ENCODE assay signal across 35 cellular contexts in genomic region chr5:132110195-132110594, GRCh38. TPM values are rescaled to one million over a fixed set of nuclear protein-coding genes. Genes with fewer than 3 reads are reported as not detected.
DNase-seq lines count a peak whose midpoint lies in the region; ATAC-seq and TF ChIP-seq lines count a peak whose summit lies in the region.
"Had no signal": no experiment of that assay in that cellular context is flagged by ENCODE, and none has a peak within 500 bp of the region (broad histone marks: within the 10 kb centered on the region; RNA-seq: fewer than 3 reads in every experiment).

No MANE protein-coding gene starts in this region.

- 76% methylated on average over 3 of the region's 3 CpGs for WGBS in suprapubic skin

- peaks cover 5% of the 10 kb centered on the region for H3K36me3 Mint-ChIP-seq in activated CD4-positive, alpha-beta T cell treated with anti-CD3 and anti-CD28 coated beads for 36 hours (ENCODE audit: low read depth)
- H3K36me3 Mint-ChIP-seq in CD8-positive, alpha-beta T cell = no peaks in the 10 kb centered on the region
- H3K36me3 Mint-ChIP-seq in activated CD4-positive, alpha-beta memory T cell treated with anti-CD3 and anti-CD28 coated beads, Interleukin-2, amount 10 ng/mL, durations not matched to agents 7 days and 5 days (ENCODE audit: low read depth) = peaks cover 41% of the 10 kb centered on the region
- peaks cover 6% of the 10 kb centered on the region for H3K36me3 Mint-ChIP-seq in effector memory CD8-positive, alpha-beta T cell (ENCODE audit: insufficient read depth)

- no peak overlapping the region for H3K4me3 ChIP-seq in CD8-positive, alpha-beta T cell (ENCODE audit: low read depth, low read length)
- no peak overlapping the region for H3K4me3 ChIP-seq in suprapubic skin

- no peaks in the 10 kb centered on the region for H3K27me3 Mint-ChIP-seq in activated CD4-positive, alpha-beta T cell treated with anti-CD3 and anti-CD28 coated beads for 36 hours
- no peaks in the 10 kb centered on the region for H3K27me3 Mint-ChIP-seq in CD8-positive, alpha-beta T cell (ENCODE audit: low read depth)
- H3K27me3 Mint-ChIP-seq in activated CD4-positive, alpha-beta memory T cell treated with anti-CD3 and anti-CD28 coated beads, Interleukin-2, amount 10 ng/mL, durations not matched to agents 7 days and 5 days = no peaks in the 10 kb centered on the region
- H3K27me3 Mint-ChIP-seq in effector memory CD8-positive, alpha-beta T cell = no peaks in the 10 kb centered on the region

- H3K4me1 ChIP-seq in CD8-positive, alpha-beta T cell (ENCODE audit: insufficient read depth, low read length) = peaks cover 8% of the 10 kb centered on the region
- H3K4me1 ChIP-seq in suprapubic skin = no peaks in the 10 kb centered on the region

- POLR2A ChIA-PET in activated CD4-positive, alpha-beta T cell treated with anti-CD3 and anti-CD28 coated beads for 36 hours (lab: Charles Lee) = no interaction called here
- POLR2A ChIA-PET in CD8-positive, alpha-beta T cell (lab: Charles Lee) = interaction anchor here (0.6 kb wide), 2 partner anchors 82 to 504 kb away, joined by 3 read pairs; no protein-coding TSS in a partner anchor
- POLR2A ChIA-PET in activated CD4-positive, alpha-beta memory T cell treated with anti-CD3 and anti-CD28 coated beads, Interleukin-2, amount 10 ng/mL, durations not matched to agents 7 days and 5 days (lab: Charles Lee) = interaction anchor here (1.2 to 2.8 kb wide), 2 partner anchors 8 to 11 kb away, joined by 5 to 10 read pairs; no protein-coding TSS in a partner anchor

- TF ChIP-seq EP300 in suprapubic skin (IDR thresholded peaks at IDR 0.05) = no peak

- H3K36me3 ChIP-seq in CD8-positive, alpha-beta T cell (ENCODE audit: insufficient read depth, low read length) = no peaks in the 10 kb centered on the region
- no peaks in the 10 kb centered on the region for H3K36me3 ChIP-seq in suprapubic skin

- H3K4me1 Mint-ChIP-seq in activated CD4-positive, alpha-beta T cell treated with anti-CD3 and anti-CD28 coated beads for 36 hours = peaks cover 57% of the 10 kb centered on the region
- peaks cover 43% of the 10 kb centered on the region for H3K4me1 Mint-ChIP-seq in CD8-positive, alpha-beta T cell (ENCODE audit: low read depth)
- peaks cover 82% of the 10 kb centered on the region for H3K4me1 Mint-ChIP-seq in activated CD4-positive, alpha-beta memory T cell treated with anti-CD3 and anti-CD28 coated beads, Interleukin-2, amount 10 ng/mL, durations not matched to agents 7 days and 5 days
- peaks cover 43 to 47% of the 10 kb centered on the region in 2 donors for H3K4me1 Mint-ChIP-seq in effector memory CD8-positive, alpha-beta T cell (ENCODE audit: low read depth in 2 of 2)
- H3K4me1 Mint-ChIP-seq: nephron progenitor cell had no signal

- H3K27me3 ChIP-seq in CD8-positive, alpha-beta T cell (ENCODE audit: insufficient read depth, low read length) = no peaks in the 10 kb centered on the region
- H3K27me3 ChIP-seq in suprapubic skin = no peaks in the 10 kb centered on the region

- H3K4me3 Mint-ChIP-seq in activated CD4-positive, alpha-beta T cell treated with anti-CD3 and anti-CD28 coated beads for 36 hours = peak overlapping the region; percentile 47
- H3K4me3 Mint-ChIP-seq in CD8-positive, alpha-beta T cell = no peak overlapping the region
- peak overlapping the region; percentile 22 for H3K4me3 Mint-ChIP-seq in activated CD4-positive, alpha-beta memory T cell treated with anti-CD3 and anti-CD28 coated beads, Interleukin-2, amount 10 ng/mL, durations not matched to agents 7 days and 5 days
- peak overlapping the region; percentile 7 to 11 for H3K4me3 Mint-ChIP-seq in effector memory CD8-positive, alpha-beta T cell
- H3K4me3 Mint-ChIP-seq: nephron progenitor cell had no signal

- H3K9me3 ChIP-seq in CD8-positive, alpha-beta T cell (ENCODE audit: low read length) = no peaks in the 10 kb centered on the region
- H3K9me3 ChIP-seq in suprapubic skin = no peaks in the 10 kb centered on the region

- DNase-seq in activated CD4-positive, alpha-beta T cell treated with anti-CD3 and anti-CD28 coated beads for 36 hours = no peak
- DNase-seq in activated CD4-positive, alpha-beta T cell treated with anti-CD3 and anti-CD28 coated beads for 4 hours = no peak
- no peak for DNase-seq in CD8-positive, alpha-beta T cell
- no peak for DNase-seq in activated CD4-positive, alpha-beta memory T cell treated with anti-CD3 and anti-CD28 coated beads, Interleukin-2, amount 10 ng/mL, durations not matched to agents 7 days and 5 days
- DNase-seq in effector memory CD8-positive, alpha-beta T cell = no peak
- DNase-seq in suprapubic skin (ENCODE audit: low spot score in 2 of 2) = no peak
- DNase-seq in stimulated activated CD4-positive, alpha-beta T cell treated with anti-CD3 and anti-CD28 coated beads, Interleukin-15, amount 100 ng/mL, for 24 hours = no peak
- DNase-seq: activated CD4-positive, CD25-positive, alpha-beta regulatory T cell treated with anti-CD3 and anti-CD28 coated beads, Interleukin-2, amount 50 U/mL, for 72 hours; activated effector memory CD4-positive, alpha-beta T cell treated with Interleukin-2 at 50 U/mL for 16 hours; caudate nucleus; cortex of kidney; effector memory CD4-positive, alpha-beta T cell; hypothalamus; Karpas-422; left colon; NCI-H1417; NCI-H2029 treated with DMSO at 0.1 percent for 48 hours; NCI-H524; nephron progenitor cell; OCI-M1; stimulated activated CD4-positive, alpha-beta T cell treated with anti-CD3 and anti-CD28 coated beads, Interleukin-4, amount 100 ng/mL, for 4 hours had no signal

- ATAC-seq in activated CD4-positive, alpha-beta T cell treated with anti-CD3 and anti-CD28 coated beads for 36 hours = no peak
- ATAC-seq in CD8-positive, alpha-beta T cell = no peak
- ATAC-seq in effector memory CD8-positive, alpha-beta T cell (replicated peaks) = peak; percentile 33
- no peak for ATAC-seq in GM21381 (IDR thresholded peaks at IDR 0.05; ENCODE audit: unreplicated experiment)
- ATAC-seq: left colon had no signal

- peak overlapping the region; percentile 65 for H3K27ac Mint-ChIP-seq in activated CD4-positive, alpha-beta T cell treated with anti-CD3 and anti-CD28 coated beads for 36 hours
- H3K27ac Mint-ChIP-seq in CD8-positive, alpha-beta T cell = peak overlapping the region; percentile 19
- H3K27ac Mint-ChIP-seq in activated CD4-positive, alpha-beta memory T cell treated with anti-CD3 and anti-CD28 coated beads, Interleukin-2, amount 10 ng/mL, durations not matched to agents 7 days and 5 days = peak overlapping the region; percentile 78
- peak overlapping the region; percentile 36 to 87 for H3K27ac Mint-ChIP-seq in effector memory CD8-positive, alpha-beta T cell
- H3K27ac Mint-ChIP-seq: nephron progenitor cell had no signal

- no peak for TF ChIP-seq CTCF in CD8-positive, alpha-beta T cell (IDR thresholded peaks at IDR 0.05)
- no peak for TF ChIP-seq CTCF in suprapubic skin (IDR thresholded peaks at IDR 0.05)

- peaks cover 5% of the 10 kb centered on the region for H3K9me3 Mint-ChIP-seq in activated CD4-positive, alpha-beta T cell treated with anti-CD3 and anti-CD28 coated beads for 36 hours (ENCODE audit: low read depth)
- H3K9me3 Mint-ChIP-seq in CD8-positive, alpha-beta T cell = no peaks in the 10 kb centered on the region
- peaks cover 19% of the 10 kb centered on the region for H3K9me3 Mint-ChIP-seq in activated CD4-positive, alpha-beta memory T cell treated with anti-CD3 and anti-CD28 coated beads, Interleukin-2, amount 10 ng/mL, durations not matched to agents 7 days and 5 days
- no peaks in the 10 kb centered on the region for H3K9me3 Mint-ChIP-seq in effector memory CD8-positive, alpha-beta T cell
- H3K9me3 Mint-ChIP-seq: nephron progenitor cell had no signal

- intact Hi-C loops in activated CD4-positive, alpha-beta T cell treated with anti-CD3 and anti-CD28 coated beads for 36 hours (cut with DNase I, micrococcal nuclease) = no loop called here
- intact Hi-C loops in CD8-positive, alpha-beta T cell (cut with DNase I, micrococcal nuclease) = no loop called here

- no peak overlapping the region for H3K27ac ChIP-seq in CD8-positive, alpha-beta T cell (ENCODE audit: low read depth, low read length)
- H3K27ac ChIP-seq in suprapubic skin = no peak overlapping the region
- H3K27ac ChIP-seq: C4-2B, HL-60, RWPE1 had no signal

- no peak for TF ChIP-seq POLR2A in suprapubic skin (IDR thresholded peaks at IDR 0.05)

- CTCF ChIA-PET in activated CD4-positive, alpha-beta T cell treated with anti-CD3 and anti-CD28 coated beads for 36 hours (lab: Charles Lee) = interaction anchor here (0.9 kb wide), 1 partner anchor 520 kb away, joined by 4 read pairs; no protein-coding TSS in a partner anchor
- CTCF ChIA-PET in CD8-positive, alpha-beta T cell (lab: Charles Lee) = interaction anchor here (0.6 kb wide), 1 partner anchor 84 kb away, joined by 3 read pairs; no protein-coding TSS in a partner anchor
- CTCF ChIA-PET in activated CD4-positive, alpha-beta memory T cell treated with anti-CD3 and anti-CD28 coated beads, Interleukin-2, amount 10 ng/mL, durations not matched to agents 7 days and 5 days (lab: Charles Lee) = interaction anchor here (1.0 to 1.8 kb wide), 4 partner anchors 33 to 70 kb away, joined by 3 to 7 read pairs (median 3); no protein-coding TSS in a partner anchor

RNA-seq across cellular contexts. Expression of gene CSF2, which starts 36.6 kb away (rescaled TPM):
- 10 to 100 TPM; 52.6 to 59.5 TPM for total RNA-seq in activated CD4-positive, alpha-beta T cell treated with anti-CD3 and anti-CD28 coated beads for 36 hours
- total RNA-seq in CD8-positive, alpha-beta T cell = under 1 TPM in 1 of 2 experiments, not detected in 1; 0.41 TPM
- total RNA-seq in activated CD4-positive, alpha-beta memory T cell treated with anti-CD3 and anti-CD28 coated beads, Interleukin-2, amount 10 ng/mL, durations not matched to agents 7 days and 5 days = 10 to 100 TPM; 30.8 to 32.7 TPM
- not detected for total RNA-seq in suprapubic skin
- total RNA-seq: left colon, mucosa of gallbladder, osteoblast, pulmonary artery endothelial cell, SK-MEL-5, temporal lobe, ureter had no signal

RNA-seq across cellular contexts. Expression of gene IL3, which starts 49.7 kb away (rescaled TPM):
- 10 to 100 TPM; 10.8 to 11.6 TPM for total RNA-seq in activated CD4-positive, alpha-beta T cell treated with anti-CD3 and anti-CD28 coated beads for 36 hours
- total RNA-seq in CD8-positive, alpha-beta T cell = not detected
- 1 to 10 TPM; 1.4 to 1.6 TPM for total RNA-seq in activated CD4-positive, alpha-beta memory T cell treated with anti-CD3 and anti-CD28 coated beads, Interleukin-2, amount 10 ng/mL, durations not matched to agents 7 days and 5 days
- not detected for total RNA-seq in suprapubic skin
- total RNA-seq: A172, epithelial cell of proximal tubule, glomerular endothelial cell, left colon, lung microvascular endothelial cell, mucosa of gallbladder, osteoblast, pulmonary artery endothelial cell, SK-MEL-5, temporal lobe, ureter had no signal

Comparison
In these comparisons a context has a peak if more than half of its experiments do, and no peak if none do; other contexts are left out.
1. H3K27ac Mint-ChIP-seq: peak in every context shown above with its lines; median percentile 78 in activated CD4-positive, alpha-beta memory T cell treated with anti-CD3 and anti-CD28 coated beads, Interleukin-2, amount 10 ng/mL, durations not matched to agents 7 days and 5 days; 65 in activated CD4-positive, alpha-beta T cell treated with anti-CD3 and anti-CD28 coated beads for 36 hours; 62 in effector memory CD8-positive, alpha-beta T cell; 19 in CD8-positive, alpha-beta T cell.
2. RNA of gene CSF2, which starts 36.6 kb away (total RNA-seq): 52.6 to 59.5 TPM in activated CD4-positive, alpha-beta T cell treated with anti-CD3 and anti-CD28 coated beads for 36 hours and 30.8 to 32.7 TPM in activated CD4-positive, alpha-beta memory T cell treated with anti-CD3 and anti-CD28 coated beads, Interleukin-2, amount 10 ng/mL, durations not matched to agents 7 days and 5 days; 0.41 TPM in CD8-positive, alpha-beta T cell and not detected in suprapubic skin; every median in the first group is over 10 times any median in the second.
3. RNA of gene IL3, which starts 49.7 kb away (total RNA-seq): 10.8 to 11.6 TPM in activated CD4-positive, alpha-beta T cell treated with anti-CD3 and anti-CD28 coated beads for 36 hours; 1.4 to 1.6 TPM in activated CD4-positive, alpha-beta memory T cell treated with anti-CD3 and anti-CD28 coated beads, Interleukin-2, amount 10 ng/mL, durations not matched to agents 7 days and 5 days, not detected in CD8-positive, alpha-beta T cell and not detected in suprapubic skin; every median in the first group is over 4 times any median in the second.